ENCODE assay signal across 15 cellular contexts in genomic region chr5:178215263-178216002, GRCh38. TPM values are rescaled to one million over a fixed set of nuclear protein-coding genes. Genes with fewer than 3 reads are reported as not detected.
DNase-seq lines count a peak whose midpoint lies in the region; FAIRE-seq lines count a peak whose summit lies in the region.
"Had no signal": no experiment of that assay in that cellular context is flagged by ENCODE, and none has a peak within 500 bp of the region (broad histone marks: within the 10 kb centered on the region; RNA-seq: fewer than 3 reads in every experiment).

No MANE protein-coding gene starts in this region.

- H3K36me3 Mint-ChIP-seq in activated T-cell treated with anti-CD3 and anti-CD28 coated beads, Interleukin-2, amount 50 U/mL, for 24 hours (ENCODE audit: low read depth): peaks cover 96% of the 10 kb centered on the region
- peaks cover 99% of the 10 kb centered on the region for H3K36me3 Mint-ChIP-seq in dendritic cell treated with granulocyte-macrophage colony-stimulating factor and Interleukin-4, amounts not matched to agents 40 ng/mL and 50 ng/mL, for 4 days (ENCODE audit: low read depth)

- peak overlapping the region; percentile 94 for H3K27ac Mint-ChIP-seq in activated T-cell treated with anti-CD3 and anti-CD28 coated beads, Interleukin-2, amount 50 U/mL, for 24 hours
- H3K27ac Mint-ChIP-seq in dendritic cell treated with granulocyte-macrophage colony-stimulating factor and Interleukin-4, amounts not matched to agents 40 ng/mL and 50 ng/mL, for 4 days: peak overlapping the region; percentile 23

- H3K4me1 Mint-ChIP-seq in activated T-cell treated with anti-CD3 and anti-CD28 coated beads, Interleukin-2, amount 50 U/mL, for 24 hours (ENCODE audit: low read depth): peaks cover 14% of the 10 kb centered on the region
- H3K4me1 Mint-ChIP-seq in dendritic cell treated with granulocyte-macrophage colony-stimulating factor and Interleukin-4, amounts not matched to agents 40 ng/mL and 50 ng/mL, for 4 days (ENCODE audit: low read depth): peaks cover 26% of the 10 kb centered on the region

- no peak for DNase-seq in activated T-cell treated with anti-CD3 and anti-CD28 coated beads, Interleukin-2, amount 50 U/mL, for 24 hours
- DNase-seq in activated T-cell treated with anti-CD3 and anti-CD28 coated beads, Interleukin-2, amount 50 U/mL, for 48 hours: no peak
- DNase-seq in small intestine (peak; percentile 61), HPDE6-E6E7 (ENCODE audit: extremely low spot score) (no peak), NCI-H146 treated with DMSO at 0.1 percent for 48 hours (lab: John Stamatoyannopoulos, UW; ENCODE audit: unreplicated experiment) (no peak), HUDEP-2 (lab: John Stamatoyannopoulos, UW; ENCODE audit: unreplicated experiment in 76 of 76) (no peak)
- DNase-seq: activated CD4-positive, alpha-beta T cell treated with anti-CD3 and anti-CD28 coated beads, Interleukin-2, amount 10 ng/mL, durations not matched to agents 7 days and 5 days; activated naive CD4-positive, alpha-beta T cell treated with anti-CD3 and anti-CD28 coated beads, Interleukin-2, amount 10 ng/mL, durations not matched to agents 7 days and 5 days; EL; esophagus squamous epithelium; H7; stimulated activated CD4-positive, alpha-beta T cell treated with anti-CD3 and anti-CD28 coated beads, Interleukin-15, amount 100 ng/mL, for 24 hours had no signal

- H3K27ac ChIP-seq in HUES48 (ENCODE audit: low read depth, low read length) (peak overlapping the region; percentile 65), small intestine (ENCODE audit: low read depth in 1 of 2, low read length in 1 of 2) (peak overlapping the region; percentile 84 to 86)
- H3K27ac ChIP-seq: esophagus squamous epithelium had no signal

- H3K9me3 ChIP-seq in HUES48 (ENCODE audit: control insufficient read depth, insufficient read depth, low read length) (no peaks in the 10 kb centered on the region), small intestine (ENCODE audit: control insufficient read depth, low read depth) (no peaks in the 10 kb centered on the region)
- H3K9me3 ChIP-seq: esophagus squamous epithelium had no signal

- peaks cover 77% of the 10 kb centered on the region for H3K36me3 ChIP-seq in HUES48 (ENCODE audit: control insufficient read depth, insufficient read depth, low read length)
- H3K36me3 ChIP-seq in small intestine (ENCODE audit: control insufficient read depth in 2 of 2, insufficient read depth in 2 of 2, low read length in 2 of 2): peaks cover 19 to 26% of the 10 kb centered on the region in 2 donors

- 45 to 67% (median 51%) methylated on average over 13 of the region's 13 CpGs for WGBS in small intestine, 3 donors

- peak overlapping the region; percentile 24 for H3K4me3 Mint-ChIP-seq in activated T-cell treated with anti-CD3 and anti-CD28 coated beads, Interleukin-2, amount 50 U/mL, for 24 hours
- no peak overlapping the region for H3K4me3 Mint-ChIP-seq in dendritic cell treated with granulocyte-macrophage colony-stimulating factor and Interleukin-4, amounts not matched to agents 40 ng/mL and 50 ng/mL, for 4 days
- H3K4me3 Mint-ChIP-seq: activated CD4-positive, alpha-beta T cell treated with anti-CD3 and anti-CD28 coated beads, Interleukin-2, amount 10 ng/mL, durations not matched to agents 7 days and 5 days; activated naive CD4-positive, alpha-beta T cell treated with anti-CD3 and anti-CD28 coated beads, Interleukin-2, amount 10 ng/mL, durations not matched to agents 7 days and 5 days had no signal

- H3K4me3 ChIP-seq in HUES48 (ENCODE audit: low read depth, low read length) (no peak overlapping the region), small intestine (ENCODE audit: low read depth in 1 of 2, low read length in 2 of 2) (no peak overlapping the region)
- H3K4me3 ChIP-seq: esophagus squamous epithelium had no signal

- intact Hi-C loops in dendritic cell treated with granulocyte-macrophage colony-stimulating factor and Interleukin-4, amounts not matched to agents 40 ng/mL and 50 ng/mL, for 4 days (cut with micrococcal nuclease): no loop called here

- no peaks in the 10 kb centered on the region for H3K27me3 Mint-ChIP-seq in activated T-cell treated with anti-CD3 and anti-CD28 coated beads, Interleukin-2, amount 50 U/mL, for 24 hours
- no peaks in the 10 kb centered on the region for H3K27me3 Mint-ChIP-seq in dendritic cell treated with granulocyte-macrophage colony-stimulating factor and Interleukin-4, amounts not matched to agents 40 ng/mL and 50 ng/mL, for 4 days
- H3K27me3 Mint-ChIP-seq: activated CD4-positive, alpha-beta T cell treated with anti-CD3 and anti-CD28 coated beads, Interleukin-2, amount 10 ng/mL, durations not matched to agents 7 days and 5 days; activated naive CD4-positive, alpha-beta T cell treated with anti-CD3 and anti-CD28 coated beads, Interleukin-2, amount 10 ng/mL, durations not matched to agents 7 days and 5 days had no signal

- FAIRE-seq in small intestine (lab: Jason Lieb, UNC): no peak

- H3K4me1 ChIP-seq in HUES48 (ENCODE audit: control insufficient read depth, insufficient read depth, low read length) (peaks cover 8% of the 10 kb centered on the region), small intestine (ENCODE audit: control insufficient read depth in 2 of 2, insufficient read depth in 1 of 2, low read depth in 1 of 2, low read length in 1 of 2) (peaks cover 5 to 31% of the 10 kb centered on the region in 2 donors)

- H3K27me3 ChIP-seq in HUES48 (ENCODE audit: control insufficient read depth, insufficient read depth, low read length): no peaks in the 10 kb centered on the region
- no peaks in the 10 kb centered on the region for H3K27me3 ChIP-seq in small intestine (ENCODE audit: control insufficient read depth in 2 of 2, insufficient read depth in 2 of 2, low read length in 2 of 2)
- H3K27me3 ChIP-seq: esophagus squamous epithelium had no signal

- H3K9ac ChIP-seq in HUES48 (ENCODE audit: low read depth, low read length): no peak overlapping the region

- no peaks in the 10 kb centered on the region for H3K9me3 Mint-ChIP-seq in activated T-cell treated with anti-CD3 and anti-CD28 coated beads, Interleukin-2, amount 50 U/mL, for 24 hours
- no peaks in the 10 kb centered on the region for H3K9me3 Mint-ChIP-seq in dendritic cell treated with granulocyte-macrophage colony-stimulating factor and Interleukin-4, amounts not matched to agents 40 ng/mL and 50 ng/mL, for 4 days
- H3K9me3 Mint-ChIP-seq: activated CD4-positive, alpha-beta T cell treated with anti-CD3 and anti-CD28 coated beads, Interleukin-2, amount 10 ng/mL, durations not matched to agents 7 days and 5 days; activated naive CD4-positive, alpha-beta T cell treated with anti-CD3 and anti-CD28 coated beads, Interleukin-2, amount 10 ng/mL, durations not matched to agents 7 days and 5 days had no signal

RNA-seq across cellular contexts. Expression of gene HNRNPAB, which starts 11.1 kb away (rescaled TPM):
- polyA plus RNA-seq in small intestine: 100 to 1,000 TPM; 147 to 176 (median 172) TPM

RNA-seq across cellular contexts. Expression of gene PHYKPL, which starts 17.2 kb away (rescaled TPM):
- 100 to 1,000 TPM in 2 of 3 donors, 10 to 100 TPM in 1; 57.7 to 145 (median 115) TPM for polyA plus RNA-seq in small intestine

RNA-seq across cellular contexts. Expression of gene GMCL2, which starts 28.3 kb away (rescaled TPM):
- not detected for polyA plus RNA-seq in small intestine
- polyA plus RNA-seq: urinary bladder had no signal
